8 cellular contexts compared by ENCODE assay signal in genomic region chr12:54415223-54415929, GRCh38. TPM values are rescaled to one million over a fixed set of nuclear protein-coding genes. Genes with fewer than 3 reads are reported as not detected.
DNase-seq lines count a peak whose midpoint lies in the region; ATAC-seq and TF ChIP-seq lines count a peak whose summit lies in the region.
"Had no signal": no experiment of that assay in that cellular context is flagged by ENCODE, and none has a peak within 500 bp of the region (broad histone marks: within the 10 kb centered on the region; RNA-seq: fewer than 3 reads in every experiment).

No MANE protein-coding gene starts in this region.

- no peaks in the 10 kb centered on the region for H3K9me2 ChIP-seq in GM23248 (ENCODE audit: insufficient read depth)

- intact Hi-C loops in esophagus squamous epithelium (cut with DNase I): no loop called here

- TF ChIP-seq CTCF in Peyer's patch (IDR thresholded peaks at IDR 0.05): no peak
- TF ChIP-seq CTCF in esophagus squamous epithelium (IDR thresholded peaks at IDR 0.05): no peak

- H3K4me3 ChIP-seq in GM23248 (peak overlapping the region; percentile 97; the same call in 1 of the 2 replicates), Peyer's patch (peak overlapping the region in 2 of 4 donors; percentile 26 to 84), esophagus squamous epithelium (peak overlapping the region; percentile 5 to 95 (median 76)), skeletal muscle tissue (ENCODE audit: low read length in 3 of 3) (peak overlapping the region in 2 of 3 donors; percentile 14 to 31), MG63 (no peak overlapping the region)

- in situ Hi-C loops in GM23248 (cut with MboI): no loop called here

- peak overlapping the region; percentile 98 for H3K9ac ChIP-seq in GM23248
- H3K9ac ChIP-seq in skeletal muscle tissue (ENCODE audit: low read depth in 1 of 3, low read length in 3 of 3): peak overlapping the region in 1 of 3 donors; percentile 7

- H3F3A ChIP-seq in GM23248 (ENCODE audit: insufficient read depth): peaks cover 69% of the 10 kb centered on the region

- ATAC-seq in GM18505 (IDR thresholded peaks at IDR 0.05; ENCODE audit: unreplicated experiment): no peak

- 28 to 40% methylated on average over 4 of the region's 4 CpGs for WGBS in GM23248 (ENCODE audit: low coverage in 1 of 2, low lambda C conversion rate in 2 of 2, missing lambda C conversion rate in 2 of 2), 2 experiments
- 31 to 32% methylated on average over 3 to 4 of the region's 4 CpGs for WGBS in esophagus squamous epithelium, 2 donors

- H3K9me3 ChIP-seq in GM23248 (ENCODE audit: low read depth): no peaks in the 10 kb centered on the region
- H3K9me3 ChIP-seq in Peyer's patch: no peaks in the 10 kb centered on the region
- no peaks in the 10 kb centered on the region for H3K9me3 ChIP-seq in esophagus squamous epithelium
- H3K9me3 ChIP-seq in skeletal muscle tissue (ENCODE audit: control insufficient read depth in 3 of 3, low read length in 3 of 3): no peaks in the 10 kb centered on the region
- H3K9me3 ChIP-seq in MG63: no peaks in the 10 kb centered on the region

- H2AFZ ChIP-seq in GM23248: no peak overlapping the region

- TF ChIP-seq POLR2A in Peyer's patch (IDR thresholded peaks at IDR 0.05): no peak
- TF ChIP-seq POLR2A in esophagus squamous epithelium (IDR thresholded peaks at IDR 0.05): no peak
- TF ChIP-seq POLR2A in GM18505 (IDR thresholded peaks at IDR 0.05; ENCODE audit: borderline replicate concordance, extremely low read depth, insufficient read depth, insufficient read length): no peak

- H3K4me1 ChIP-seq in GM23248 (ENCODE audit: insufficient read depth) (peaks cover 75% of the 10 kb centered on the region), Peyer's patch (peaks cover 0 to 59% (median 24%) of the 10 kb centered on the region in 4 donors), esophagus squamous epithelium (peaks cover 23 to 98% (median 40%) of the 10 kb centered on the region in 3 donors), skeletal muscle tissue (ENCODE audit: control insufficient read depth in 3 of 3, insufficient read depth in 3 of 3, low read length in 3 of 3) (peaks cover 60 to 71% (median 61%) of the 10 kb centered on the region in 3 donors)

- H3K27ac ChIP-seq in GM23248 (peak overlapping the region; percentile 98), Peyer's patch (peak overlapping the region; percentile 43 to 83 (median 78)), esophagus squamous epithelium (peak overlapping the region in 3 of 4 donors; percentile 78 to 95 (median 92)), skeletal muscle tissue (ENCODE audit: low read depth, low read length) (peak overlapping the region; percentile 37)

- H3K27me3 ChIP-seq in GM23248 (replicated peaks; ENCODE audit: insufficient read depth) (no peaks in the 10 kb centered on the region), Peyer's patch (no peaks in the 10 kb centered on the region), esophagus squamous epithelium (peaks cover 0 to 25% (median 0%) of the 10 kb centered on the region in 4 donors), skeletal muscle tissue (ENCODE audit: control insufficient read depth in 3 of 3, insufficient read depth in 3 of 3, low read length in 3 of 3) (no peaks in the 10 kb centered on the region), MG63 (no peaks in the 10 kb centered on the region)

- peak; percentile 60 for DNase-seq in GM23248
- no peak for DNase-seq in Peyer's patch
- DNase-seq in esophagus squamous epithelium (lab: John Stamatoyannopoulos, UW): no peak
- no peak for DNase-seq in MG63
- DNase-seq in SHP77 (lab: John Stamatoyannopoulos, UW): no peak

- peaks cover 7% of the 10 kb centered on the region; the same call in 1 of the 2 replicates for H3K36me3 ChIP-seq in GM23248 (ENCODE audit: low read depth)
- H3K36me3 ChIP-seq in Peyer's patch: no peaks in the 10 kb centered on the region
- H3K36me3 ChIP-seq in esophagus squamous epithelium: peaks cover 0 to 18% (median 0%) of the 10 kb centered on the region in 3 donors
- peaks cover 0 to 3% (median 0%) of the 10 kb centered on the region in 3 donors for H3K36me3 ChIP-seq in skeletal muscle tissue (ENCODE audit: control insufficient read depth in 3 of 3, insufficient read depth in 3 of 3, low read length in 3 of 3)
- peaks cover 24% of the 10 kb centered on the region for H3K36me3 ChIP-seq in MG63

- peaks cover 8% of the 10 kb centered on the region; the same call in 1 of the 2 replicates for H4K20me1 ChIP-seq in GM23248 (ENCODE audit: insufficient read depth)

- peak overlapping the region; percentile 86 for H3K4me2 ChIP-seq in GM23248 (ENCODE audit: unreplicated experiment)

- peaks cover 93% of the 10 kb centered on the region for H3K79me2 ChIP-seq in GM23248 (ENCODE audit: insufficient read depth)

RNA-seq across cellular contexts. Expression of gene ITGA5, which starts 3.7 kb away (rescaled TPM):
- 496 and 541 TPM in 2 replicates for total RNA-seq in GM23248 (2014; rRNA removed; shearing (Covaris generic))
- 402 and 416 TPM in 2 replicates for polyA plus RNA-seq in GM23248 (2016; fragmentation: Nextera tagmentation; extraction: Ambion mirVana)
- total RNA-seq in Peyer's patch (10 to 100 TPM; 21.0 to 78.4 (median 44.5) TPM), esophagus squamous epithelium (100 to 1,000 TPM in 1 of 4 donors, 10 to 100 TPM in 2, 1 to 10 TPM in 1; 7.5 to 112 (median 37.3) TPM), skeletal muscle tissue (78.8 TPM)
- 74.3 and 91.5 TPM in 2 replicates for total RNA-seq in MG63 (2014; rRNA removed; shearing (Covaris generic); ENCODE audit: low replicate concordance)

RNA-seq across cellular contexts. Expression of gene ZNF385A, which starts 30.8 kb away (rescaled TPM):
- total RNA-seq in GM23248 (2014; rRNA removed; shearing (Covaris generic)): 1.6 and 1.8 TPM in 2 replicates
- 2.9 and 3.1 TPM in 2 replicates for polyA plus RNA-seq in GM23248 (2016; fragmentation: Nextera tagmentation; extraction: Ambion mirVana)
- total RNA-seq in Peyer's patch (10 to 100 TPM in 2 of 4 donors, 1 to 10 TPM in 2; 7.3 to 28.1 (median 9.7) TPM), esophagus squamous epithelium (100 to 1,000 TPM in 1 of 4 donors, 10 to 100 TPM in 3; 25.2 to 106 (median 37.8) TPM), skeletal muscle tissue (3.7 TPM)
- total RNA-seq in MG63 (2014; rRNA removed; shearing (Covaris generic); ENCODE audit: low replicate concordance): 0.89 TPM in 1 of 2 replicates, not detected in the other

RNA-seq across cellular contexts. Expression of gene GPR84, which starts 51.1 kb away (rescaled TPM):
- total RNA-seq in GM23248 (2014; rRNA removed; shearing (Covaris generic)): not detected in 2 replicates
- polyA plus RNA-seq in GM23248 (2016; fragmentation: Nextera tagmentation; extraction: Ambion mirVana): not detected in 2 replicates
- total RNA-seq in Peyer's patch (not detected), esophagus squamous epithelium (under 1 TPM in 1 of 4 donors, not detected in 3; 0.38 TPM), skeletal muscle tissue (not detected)
- not detected in 2 replicates for total RNA-seq in MG63 (2014; rRNA removed; shearing (Covaris generic); ENCODE audit: low replicate concordance)
- total RNA-seq: HT1080 had no signal

RNA-seq across cellular contexts. Expression of gene GTSF1, which starts 58.0 kb away (rescaled TPM):
- total RNA-seq in GM23248 (2014; rRNA removed; shearing (Covaris generic)): not detected in 2 replicates
- polyA plus RNA-seq in GM23248 (2016; fragmentation: Nextera tagmentation; extraction: Ambion mirVana): 0.29 TPM in 1 of 2 replicates, not detected in the other
- total RNA-seq in Peyer's patch: 1 to 10 TPM in 1 of 4 donors, not detected in 3; 1.8 TPM
- 1 to 10 TPM in 1 of 4 donors, not detected in 3; 1.6 TPM for total RNA-seq in esophagus squamous epithelium
- not detected for total RNA-seq in skeletal muscle tissue
- not detected in 2 replicates for total RNA-seq in MG63 (2014; rRNA removed; shearing (Covaris generic); ENCODE audit: low replicate concordance)

Comparison
In these comparisons a context has a peak if more than half of its experiments do, and no peak if none do; other contexts are left out.
1. H3K27ac ChIP-seq: peak in every context shown above with its lines; median percentile 98 in GM23248; 92 in esophagus squamous epithelium; 78 in Peyer's patch; 37 in skeletal muscle tissue.